ENCODE assay signal across 21 cellular contexts in genomic region chr21:37945036-37945435, GRCh38. TPM values are rescaled to one million over a fixed set of nuclear protein-coding genes. Genes with fewer than 3 reads are reported as not detected.
"Had no signal": no experiment of that assay in that cellular context is flagged by ENCODE, and none has a peak within 500 bp of the region (broad histone marks: within the 10 kb centered on the region; RNA-seq: fewer than 3 reads in every experiment).

No MANE protein-coding gene starts in this region.

- H3K27ac Mint-ChIP-seq: endodermal cell; naive thymus-derived CD4-positive, alpha-beta T cell; nephron progenitor cell; stimulated activated effector memory CD8-positive, alpha-beta T cell treated with anti-CD3 and anti-CD28 coated beads, Interleukin-12 subunit alpha, Interleukin-12 subunit beta, amount 100 ng/mL, for 72 hours; stimulated activated naive CD8-positive, alpha-beta T cell treated with anti-CD3 and anti-CD28 coated beads, Interleukin-15, Interleukin-2, amounts not matched to agents 100 ng/mL and 50 ng/mL, for 24 hours had no signal

- H3K27me3 Mint-ChIP-seq: stimulated activated naive CD8-positive, alpha-beta T cell treated with anti-CD3 and anti-CD28 coated beads, Interleukin-15, Interleukin-2, amounts not matched to agents 100 ng/mL and 50 ng/mL, for 24 hours had no signal

- H3K9me3 Mint-ChIP-seq: endodermal cell; stimulated activated effector memory CD8-positive, alpha-beta T cell treated with anti-CD3 and anti-CD28 coated beads, Interleukin-12 subunit alpha, Interleukin-12 subunit beta, amount 100 ng/mL, for 72 hours had no signal

- H3K36me3 Mint-ChIP-seq: naive thymus-derived CD4-positive, alpha-beta T cell; stimulated activated effector memory CD8-positive, alpha-beta T cell treated with anti-CD3 and anti-CD28 coated beads, Interleukin-12 subunit alpha, Interleukin-12 subunit beta, amount 100 ng/mL, for 72 hours had no signal

- H3K4me3 Mint-ChIP-seq: endodermal cell; naive thymus-derived CD4-positive, alpha-beta T cell; nephron progenitor cell; stimulated activated effector memory CD8-positive, alpha-beta T cell treated with anti-CD3 and anti-CD28 coated beads, Interleukin-12 subunit alpha, Interleukin-12 subunit beta, amount 100 ng/mL, for 72 hours; stimulated activated naive CD8-positive, alpha-beta T cell treated with anti-CD3 and anti-CD28 coated beads, Interleukin-15, Interleukin-2, amounts not matched to agents 100 ng/mL and 50 ng/mL, for 24 hours had no signal

- H3K4me1 Mint-ChIP-seq: endodermal cell; naive thymus-derived CD4-positive, alpha-beta T cell; stimulated activated effector memory CD8-positive, alpha-beta T cell treated with anti-CD3 and anti-CD28 coated beads, Interleukin-12 subunit alpha, Interleukin-12 subunit beta, amount 100 ng/mL, for 72 hours had no signal

- ATAC-seq: naive thymus-derived CD4-positive, alpha-beta T cell; psoas muscle; right lobe of liver; stimulated activated effector memory CD8-positive, alpha-beta T cell treated with anti-CD3 and anti-CD28 coated beads, Interleukin-12 subunit alpha, Interleukin-12 subunit beta, amount 100 ng/mL, for 72 hours had no signal

- DNase-seq: effector CD4-positive, alpha-beta T cell; endodermal cell; erythroblast; foreskin melanocyte; head of caudate nucleus; naive thymus-derived CD4-positive, alpha-beta T cell; nephron progenitor cell; psoas muscle; retina; right lobe of liver; stimulated activated CD4-positive, alpha-beta T cell treated with anti-CD3 and anti-CD28 coated beads, Interleukin-4, amount 100 ng/mL, for 1 hour; stimulated activated CD8-positive, alpha-beta memory T cell treated with anti-CD3 and anti-CD28 coated beads, Interleukin-4, amount 100 ng/mL, for 48 hours; tibial artery; upper lobe of left lung; uterus had no signal

RNA-seq across cellular contexts. Expression of gene KCNJ6, which starts 28.8 kb away (rescaled TPM):
- total RNA-seq: dermis microvascular lymphatic vessel endothelial cell; endothelial cell of umbilical vein; liver; lung microvascular endothelial cell; naive thymus-derived CD4-positive, alpha-beta T cell; psoas muscle had no signal
